Comparison of ENCODE assay signal across 6 cellular contexts in the genomic region with DNA sequence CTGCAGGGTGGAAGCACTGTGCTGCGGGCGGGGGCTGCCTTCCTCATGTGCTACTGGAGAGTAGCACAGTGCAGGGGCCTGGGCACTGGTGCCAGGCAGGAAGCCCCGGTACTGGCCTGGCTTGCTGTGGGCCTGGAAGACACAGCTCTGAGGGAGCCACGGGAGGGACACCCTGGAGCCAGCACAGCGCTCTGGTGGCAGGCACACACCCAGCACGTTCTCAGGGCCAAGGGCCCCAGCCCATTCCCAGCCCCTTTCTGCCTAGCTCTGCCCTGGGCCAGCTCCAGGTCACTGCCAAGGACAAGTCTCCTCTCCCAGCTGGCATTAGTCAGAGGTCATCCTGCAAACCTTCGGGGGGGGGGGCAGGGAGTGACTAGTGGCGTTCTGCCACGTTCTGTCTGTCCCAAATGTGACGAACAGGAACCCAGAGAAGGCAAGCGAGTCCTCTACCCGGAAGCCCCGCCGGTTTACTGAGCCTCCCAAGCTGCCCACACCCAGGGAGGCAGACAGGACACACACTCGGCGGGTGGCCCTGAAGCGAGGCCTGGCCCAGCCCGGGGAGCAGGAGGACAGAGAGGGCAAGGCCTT. TPM values are rescaled to one million over a fixed set of nuclear protein-coding genes. Genes with fewer than 3 reads are reported as not detected.
"Had no signal": no experiment of that assay in that cellular context is flagged by ENCODE, and none has a peak within 500 bp of the region (broad histone marks: within the 10 kb centered on the region; RNA-seq: fewer than 3 reads in every experiment).

No MANE protein-coding gene starts in this region.

RNA-seq across cellular contexts. Expression of a gene that starts 26.3 kb away (rescaled TPM):
- total RNA-seq: activated T-helper 1 cell treated with anti-CD3 and anti-CD28 coated beads, Interleukin-12 subunit alpha, Interleukin-12 subunit beta, Interleukin-2, Interleukin-4 antibody, amounts not matched to agents 30 ng/mL and 10 ng/mL and 1 ng/mL, durations not matched to agents 14 hours and 24 hours and 36 hours; dermis blood vessel endothelial cell; natural killer cell treated with Interleukin-12 subunit alpha and Interleukin-12 subunit beta and Interleukin-15 and Interleukin-18, amount 100 ng/mL, for 72 hours; T-helper 1 cell treated with Interleukin-12 subunit alpha and Interleukin-12 subunit beta and Interleukin-4 antibody, amounts not matched to agents 30 ng/mL and 1 ng/mL, for 36 hours had no signal
- polyA plus RNA-seq: fibroblast of lung had no signal

RNA-seq across cellular contexts. Expression of a gene that starts 52.9 kb away (rescaled TPM):
- total RNA-seq: activated CD8-positive, alpha-beta T cell treated with anti-CD3 and anti-CD28 coated beads, Interleukin-2, amount 10 ng/mL, durations not matched to agents 7 days and 5 days; fibroblast of lung; natural killer cell treated with Interleukin-12 subunit alpha and Interleukin-12 subunit beta and Interleukin-15 and Interleukin-18, amount 100 ng/mL, for 72 hours; T-helper 1 cell treated with Interleukin-12 subunit alpha and Interleukin-12 subunit beta and Interleukin-4 antibody, amounts not matched to agents 30 ng/mL and 1 ng/mL, for 36 hours had no signal
- polyA plus RNA-seq: fibroblast of lung had no signal
